Comparison of ENCODE assay signal across 22 cellular contexts in genomic region chr2:149972039-149972438, GRCh38.
A peak's percentile ranks its signal among the peaks of the same experiment; 100 is the strongest.
DNase-seq lines count a peak whose midpoint lies in the region; ATAC-seq, FAIRE-seq and TF ChIP-seq lines count a peak whose summit lies in the region.
"Had no signal": no experiment of that assay in that cellular context is flagged by ENCODE, and none has a peak within 500 bp of the region (broad histone marks: within the 10 kb centered on the region; RNA-seq: fewer than 3 reads in every experiment).

No MANE protein-coding gene starts in this region.

- no peak overlapping the region for H3K9ac ChIP-seq in astrocyte (ENCODE audit: low read length)

- no peaks in the 10 kb centered on the region for H3K4me1 Mint-ChIP-seq in astrocyte (ENCODE audit: low read depth, unreplicated experiment)
- no peaks in the 10 kb centered on the region for H3K4me1 Mint-ChIP-seq in activated naive CD8-positive, alpha-beta T cell treated with anti-CD3 and anti-CD28 coated beads, Interleukin-2, amount 50 U/mL, for 24 hours
- H3K4me1 Mint-ChIP-seq in Calu3 (ENCODE audit: low read depth, unreplicated experiment), result no peaks in the 10 kb centered on the region

- no peak for TF ChIP-seq POLR2A in adrenal gland (IDR thresholded peaks at IDR 0.05)

- H3K36me3 ChIP-seq in astrocyte (ENCODE audit: insufficient read depth, low read length) (no peaks in the 10 kb centered on the region), left lung (no peaks in the 10 kb centered on the region), adrenal gland (replicated peaks in 1 of 2) (no peaks in the 10 kb centered on the region)
- H3K36me3 ChIP-seq: ascending aorta, lower lobe of right lung, uterus had no signal

- no peak overlapping the region for H2AFZ ChIP-seq in astrocyte (ENCODE audit: low read depth, low read length)

- no peak overlapping the region for H3K4me2 ChIP-seq in astrocyte (ENCODE audit: low read length)

- no peaks in the 10 kb centered on the region for H4K20me1 ChIP-seq in astrocyte (ENCODE audit: insufficient read depth, low read length)

- FAIRE-seq in astrocyte (lab: Jason Lieb, UNC), result peak; percentile 32
- FAIRE-seq: H54 had no signal

- H3K4me3 ChIP-seq in astrocyte (ENCODE audit: insufficient read depth, low read depth, low read length), result no peak overlapping the region
- H3K4me3 ChIP-seq in left lung, result no peak overlapping the region
- H3K4me3 ChIP-seq in adrenal gland, result no peak overlapping the region
- H3K4me3 ChIP-seq: ascending aorta, lower lobe of right lung, uterus had no signal

- H3K27me3 Mint-ChIP-seq in astrocyte (ENCODE audit: low read depth, unreplicated experiment) (no peaks in the 10 kb centered on the region), Calu3 (ENCODE audit: unreplicated experiment) (no peaks in the 10 kb centered on the region)
- no peaks in the 10 kb centered on the region for H3K27me3 Mint-ChIP-seq in activated naive CD8-positive, alpha-beta T cell treated with anti-CD3 and anti-CD28 coated beads, Interleukin-2, amount 50 U/mL, for 24 hours

- ATAC-seq in left lung, result peak; percentile 44
- no peak for ATAC-seq in activated naive CD8-positive, alpha-beta T cell treated with anti-CD3 and anti-CD28 coated beads, Interleukin-2, amount 50 U/mL, for 24 hours

- H3K9me3 Mint-ChIP-seq in astrocyte (ENCODE audit: unreplicated experiment), result peaks cover 15% of the 10 kb centered on the region
- H3K9me3 Mint-ChIP-seq in activated naive CD8-positive, alpha-beta T cell treated with anti-CD3 and anti-CD28 coated beads, Interleukin-2, amount 50 U/mL, for 24 hours, result peaks cover 8% of the 10 kb centered on the region
- H3K9me3 Mint-ChIP-seq in Calu3 (ENCODE audit: low read depth, unreplicated experiment), result peaks cover 2% of the 10 kb centered on the region

- H3K9me3 ChIP-seq in astrocyte (ENCODE audit: insufficient read depth, low read depth, low read length) (no peaks in the 10 kb centered on the region), left lung (peaks cover 0 to 20% of the 10 kb centered on the region in 2 donors), adrenal gland (replicated peaks in 1 of 3) (no peaks in the 10 kb centered on the region)
- H3K9me3 ChIP-seq: ascending aorta, lower lobe of right lung, uterus had no signal

- CTCF ChIA-PET in Calu3 (lab: Charles Lee), result no interaction called here

- H3K4me1 ChIP-seq in astrocyte (ENCODE audit: insufficient read depth, low read length) (no peaks in the 10 kb centered on the region), left lung (no peaks in the 10 kb centered on the region), adrenal gland (replicated peaks in 1 of 2) (no peaks in the 10 kb centered on the region)
- H3K4me1 ChIP-seq: ascending aorta, lower lobe of right lung, uterus had no signal

- H3K4me3 Mint-ChIP-seq in astrocyte (ENCODE audit: unreplicated experiment), result no peak overlapping the region
- no peak overlapping the region for H3K4me3 Mint-ChIP-seq in activated naive CD8-positive, alpha-beta T cell treated with anti-CD3 and anti-CD28 coated beads, Interleukin-2, amount 50 U/mL, for 24 hours
- H3K4me3 Mint-ChIP-seq in Calu3 (ENCODE audit: low read depth, unreplicated experiment), result no peak overlapping the region

- H3K27me3 ChIP-seq in astrocyte (ENCODE audit: insufficient read depth, low read length) (no peaks in the 10 kb centered on the region), left lung (no peaks in the 10 kb centered on the region), adrenal gland (no peaks in the 10 kb centered on the region)
- H3K27me3 ChIP-seq: ascending aorta, uterus had no signal

- H3K36me3 Mint-ChIP-seq in astrocyte (ENCODE audit: low read depth, unreplicated experiment), result no peaks in the 10 kb centered on the region
- H3K36me3 Mint-ChIP-seq in activated naive CD8-positive, alpha-beta T cell treated with anti-CD3 and anti-CD28 coated beads, Interleukin-2, amount 50 U/mL, for 24 hours (ENCODE audit: low read depth), result no peaks in the 10 kb centered on the region
- H3K36me3 Mint-ChIP-seq in Calu3 (ENCODE audit: insufficient read depth, unreplicated experiment), result no peaks in the 10 kb centered on the region

- no peaks in the 10 kb centered on the region for H3K79me2 ChIP-seq in astrocyte (ENCODE audit: insufficient read depth, low read length)

- H3K27ac ChIP-seq in astrocyte (ENCODE audit: low read depth, low read length) (no peak overlapping the region), left lung (no peak overlapping the region), adrenal gland (no peak overlapping the region)
- H3K27ac ChIP-seq: ascending aorta, epithelial cell of prostate, lower lobe of right lung, RWPE1, uterus had no signal

- WGBS in adrenal gland, 4 donors, result 73 to 86% (median 80%) methylated on average over 3 of the region's 3 CpGs

- TF ChIP-seq CTCF in astrocyte (IDR thresholded peaks at IDR 0.05; ENCODE audit: insufficient read depth, low read depth, low read length), result no peak
- no peak for TF ChIP-seq CTCF in left lung (IDR thresholded peaks at IDR 0.05)
- TF ChIP-seq CTCF in adrenal gland (IDR thresholded peaks at IDR 0.05), result no peak
- TF ChIP-seq CTCF in Calu3 (IDR thresholded peaks at IDR 0.05; ENCODE audit: unreplicated experiment), result no peak

- H3K27ac Mint-ChIP-seq in astrocyte (ENCODE audit: unreplicated experiment) (no peak overlapping the region), Calu3 (ENCODE audit: unreplicated experiment) (no peak overlapping the region)
- no peak overlapping the region for H3K27ac Mint-ChIP-seq in activated naive CD8-positive, alpha-beta T cell treated with anti-CD3 and anti-CD28 coated beads, Interleukin-2, amount 50 U/mL, for 24 hours

- BruUV-seq in Calu3 (replicated peaks; lab: Mats Ljungman, UMichigan), result no TSS peak

- DNase-seq in D341Med (ENCODE audit: low spot score) (peak; percentile 80), NCI-H1092 (lab: John Stamatoyannopoulos, UW) (peak; percentile 12), astrocyte (ENCODE audit: low read depth) (no peak), left lung (no peak), DMS79 treated with DMSO at 0.1 percent for 48 hours (lab: John Stamatoyannopoulos, UW) (no peak), adrenal gland (no peak), Calu3 (no peak)
- no peak for DNase-seq in activated naive CD8-positive, alpha-beta T cell treated with anti-CD3 and anti-CD28 coated beads, Interleukin-2, amount 50 U/mL, for 24 hours
- DNase-seq: activated CD4-positive, alpha-beta T cell treated with anti-CD3 and anti-CD28 coated beads, Interleukin-2, amount 50 U/mL, for 1 hour; activated naive CD4-positive, alpha-beta T cell treated with Interleukin-2 at 50 U/mL for 16 hours; AML-193; COR-L47; dermis blood vessel endothelial cell; lower lobe of right lung; NCI-H2029 treated with DMSO at 0.1 percent for 48 hours; stimulated activated CD4-positive, alpha-beta T cell treated with anti-CD3 and anti-CD28 coated beads, Interleukin-2, amount 100 ng/mL, for 48 hours; SW 1271; uterus had no signal

- intact Hi-C loops in left lung (cut with DNase I) (no loop called here), adrenal gland (cut with DNase I) (no loop called here), Calu3 (cut with micrococcal nuclease; ENCODE audit: unreplicated experiment) (no loop called here)

Comparison
In these comparisons a context has a peak if more than half of its experiments do, and no peak if none do; other contexts are left out.
1. DNase-seq: peak in D341Med (single experiment) and NCI-H1092 (single experiment); none in astrocyte (single experiment), left lung (0 of 2), DMS79 treated with DMSO at 0.1 percent for 48 hours (single experiment), activated naive CD8-positive, alpha-beta T cell treated with anti-CD3 and anti-CD28 coated beads, Interleukin-2, amount 50 U/mL, for 24 hours (single experiment), adrenal gland (0 of 7) and Calu3 (single experiment).